9 cellular contexts compared by ENCODE assay signal in genomic region chr10:129857242-129857960, GRCh38.
"Had no signal": no experiment of that assay in that cellular context is flagged by ENCODE, and none has a peak within 500 bp of the region (broad histone marks: within the 10 kb centered on the region; RNA-seq: fewer than 3 reads in every experiment).

No MANE protein-coding gene starts in this region.

- H3K27ac Mint-ChIP-seq: GM23338, H9 had no signal

- ATAC-seq: GM23338, K562 had no signal

- H3K4me3 ChIP-seq: GM23338, K562 had no signal

- FAIRE-seq: H1, H54, K562 had no signal

- H2AFZ ChIP-seq: GM23338 had no signal

- DNase-seq: H9, HCEC 1CT, IMR-90, KG1 had no signal

- H3K4me3 Mint-ChIP-seq: GM23338, H9 had no signal

- H3K27ac ChIP-seq: HL-60 had no signal

- H3K4me2 ChIP-seq: GM23338 had no signal
